Comparison of ENCODE assay signal across 19 cellular contexts in genomic region chr2:132979339-132980093, GRCh38.
A peak's percentile ranks its signal among the peaks of the same experiment; 100 is the strongest.
DNase-seq lines count a peak whose midpoint lies in the region; ATAC-seq, FAIRE-seq and TF ChIP-seq lines count a peak whose summit lies in the region.
"Had no signal": no experiment of that assay in that cellular context is flagged by ENCODE, and none has a peak within 500 bp of the region (broad histone marks: within the 10 kb centered on the region; RNA-seq: fewer than 3 reads in every experiment).

No MANE protein-coding gene starts in this region.

- TF ChIP-seq EP300 in GM12878 (IDR thresholded peaks at IDR 0.05; ENCODE audit: borderline replicate concordance in 1 of 2, control insufficient read depth in 1 of 2, low read depth in 2 of 2, low read length in 2 of 2) = no peak

- no peak overlapping the region for H2AFZ ChIP-seq in GM12878 (ENCODE audit: control insufficient read depth, low read depth, low read length)

- no peaks in the 10 kb centered on the region for H4K20me1 ChIP-seq in GM12878 (ENCODE audit: control insufficient read depth, insufficient read depth)

- SMC1A ChIA-PET in GM12878 (lab: Charles Lee; ENCODE audit: uncharacterized antibody, unreplicated experiment) = interaction anchor here (0.6 to 17.3 kb wide), 18 partner anchors 11 to 207 kb away, joined by 3 to 211 read pairs (median 8); no protein-coding TSS in a partner anchor

- RAD21 ChIA-PET in GM12878 (lab: Charles Lee; ENCODE audit: unreplicated experiment) = interaction anchor here (0.6 to 4.6 kb wide), 10 partner anchors 11 to 844 kb away, joined by 3 to 36 read pairs (median 6); no protein-coding TSS in a partner anchor

- intact Hi-C loops in GM12878 (cut with micrococcal nuclease; ENCODE audit: unreplicated experiment) = loop anchor here (2.0 kb wide), 1 partner anchor 79 kb away; no protein-coding TSS in a partner anchor

- no peak for FAIRE-seq in GM12878 (lab: Jason Lieb, UNC)

- H3K79me2 ChIP-seq in GM12878 (ENCODE audit: control insufficient read depth, insufficient read depth, low read length) = no peaks in the 10 kb centered on the region

- in situ Hi-C loops in GM12878 (cut with MboI) = no loop called here
- in situ Hi-C loops in GM13977 (cut with MboI; ENCODE audit: low pct_unique_long_range_greater_than_20kb, low sequenced_read_pairs, unreplicated experiment) = no loop called here

- DNase-seq in GM12878 (ENCODE audit: low read depth, low spot score) = no peak
- no peak for DNase-seq in cerebellar cortex (ENCODE audit: low spot score)
- DNase-seq in NCI-H146 treated with DMSO at 0.1 percent for 48 hours (lab: John Stamatoyannopoulos, UW; ENCODE audit: unreplicated experiment) = no peak
- no peak for DNase-seq in GM13977 (ENCODE audit: low spot score)
- no peak for DNase-seq in SKM-1 treated with dmso at 0.1 percent for 144 hours (lab: John Stamatoyannopoulos, UW; ENCODE audit: unreplicated experiment)
- DNase-seq: activated naive CD8-positive, alpha-beta T cell treated with anti-CD3 and anti-CD28 coated beads, Interleukin-2, amount 50 U/mL, for 24 hours; activated T-cell treated with anti-CD3 and anti-CD28 coated beads, Interleukin-2, amount 50 U/mL, for 48 hours; BE2C; DMS53; foreskin fibroblast; lower lobe of right lung; NCI-H1694; NCI-H446; SIG-M5 had no signal

- no peaks in the 10 kb centered on the region for H3K4me1 ChIP-seq in GM12878 (ENCODE audit: control insufficient read depth, insufficient read depth, low read length)
- H3K4me1 ChIP-seq: BE2C, lower lobe of right lung had no signal

- peak; percentile 71 for ATAC-seq in GM18870 (IDR thresholded peaks at IDR 0.05; ENCODE audit: unreplicated experiment)
- ATAC-seq in GM21381 (IDR thresholded peaks at IDR 0.05; ENCODE audit: unreplicated experiment) = peak; percentile 54
- peak; percentile 58 for ATAC-seq in HG03103 (IDR thresholded peaks at IDR 0.05; ENCODE audit: low read depth, unreplicated experiment)
- peak; percentile 86 for ATAC-seq in GM12878
- ATAC-seq: activated naive CD8-positive, alpha-beta T cell treated with anti-CD3 and anti-CD28 coated beads, Interleukin-2, amount 50 U/mL, for 24 hours; lower lobe of right lung; natural killer cell treated with Interleukin-12 subunit alpha and Interleukin-12 subunit beta and Interleukin-15 and Interleukin-18, amount 100 ng/mL, for 72 hours had no signal

- H3K36me3 ChIP-seq in GM12878 (ENCODE audit: control insufficient read depth in 2 of 2, insufficient read depth in 2 of 2, low read length in 1 of 2) = no peaks in the 10 kb centered on the region
- H3K36me3 ChIP-seq: BE2C, lower lobe of right lung had no signal

- CTCF ChIA-PET in GM12878 (lab: Yijun Ruan, JAX) = interaction anchor here (0.8 to 2.9 kb wide), 8 partner anchors 9 to 188 kb away, joined by 3 to 13 read pairs (median 3); no protein-coding TSS in a partner anchor

- no peaks in the 10 kb centered on the region for H3K9me3 ChIP-seq in GM12878 (replicated peaks; ENCODE audit: control insufficient read depth, insufficient read depth, low read length)
- H3K9me3 ChIP-seq: BE2C, lower lobe of right lung had no signal

- no peak overlapping the region for H3K4me3 ChIP-seq in GM12878
- H3K4me3 ChIP-seq: lower lobe of right lung had no signal

- WGBS in GM12878 (ENCODE audit: insufficient coverage, insufficient replicate concordance, low lambda C conversion rate, missing lambda C conversion rate) = 13% methylated on average over 4 of the region's 5 CpGs

- no peak for TF ChIP-seq POLR2A in GM12878 (IDR thresholded peaks at IDR 0.05; ENCODE audit: low read depth, low read length)

- POLR2A ChIA-PET in GM12878 (lab: Charles Lee) = interaction anchor here (0.6 to 2.0 kb wide), 7 partner anchors 12 to 544 kb away, joined by 3 to 10 read pairs (median 5); no protein-coding TSS in a partner anchor

- H3K4me2 ChIP-seq in GM12878 (ENCODE audit: control insufficient read depth, insufficient read depth) = no peak overlapping the region
- H3K4me2 ChIP-seq: KMS-11 had no signal

- H3K9ac ChIP-seq in GM12878 (ENCODE audit: control insufficient read depth, insufficient read depth, low read length) = no peak overlapping the region
- H3K9ac ChIP-seq: KMS-11 had no signal

- TF ChIP-seq CTCF in GM12878 (IDR thresholded peaks at IDR 0.05 in 2 of 3, conservative IDR thresholded peaks at IDR 0.05 in 1 of 3; ENCODE audit: control insufficient read depth in 2 of 3, extremely low read depth in 1 of 3, insufficient read depth in 1 of 3, low read depth in 3 of 3, low read length in 3 of 3) = no peak
- no peak for TF ChIP-seq CTCF in GM13977 (IDR thresholded peaks at IDR 0.05; ENCODE audit: extremely low read depth, insufficient read depth, missing control alignments)

- no peaks in the 10 kb centered on the region for H3K27me3 ChIP-seq in GM12878 (replicated peaks in 1 of 2; ENCODE audit: control insufficient read depth in 2 of 2, insufficient read depth in 2 of 2, low read length in 1 of 2)
- H3K27me3 ChIP-seq: BE2C had no signal

- BruUV-seq in GM12878 (replicated peaks; lab: Mats Ljungman, UMichigan) = no TSS peak

- no peak for TF ChIP-seq RAD21 in GM12878 (IDR thresholded peaks at IDR 0.05; ENCODE audit: insufficient read depth, low read depth, low read length)

- no peak overlapping the region for H3K27ac ChIP-seq in GM12878 (ENCODE audit: control insufficient read depth, insufficient read depth)
- H3K27ac ChIP-seq: KMS-11, lower lobe of right lung had no signal

TF ChIP-seq in GM12878, 131 proteins besides CTCF, POLR2A, EP300 and RAD21 (continues in another document):
- 0 out of 2 replicates have a peak, but pooled peaks have one; percentile 65 for TF ChIP-seq SMARCA5 (IDR thresholded peaks at IDR 0.05)
- peak; percentile 39 for TF ChIP-seq SMAD1 (IDR thresholded peaks at IDR 0.05; ENCODE audit: low read depth, partially characterized antibody)
- peak; percentile 87 for TF ChIP-seq ZNF687 (IDR thresholded peaks at IDR 0.05)
- TF ChIP-seq RFX5 (IDR thresholded peaks at IDR 0.05; ENCODE audit: low read depth, low read length) = no peak
- 0 out of 2 replicates have a peak, but pooled peaks have one; percentile 50 for TF ChIP-seq NBN (IDR thresholded peaks at IDR 0.05)
- TF ChIP-seq USF1 (IDR thresholded peaks at IDR 0.05; ENCODE audit: borderline replicate concordance, extremely low read length, insufficient read depth, low read depth, low read length) = no peak
- peak; percentile 74 for TF ChIP-seq ATF7 (IDR thresholded peaks at IDR 0.05; ENCODE audit: low read depth)
- no peak for TF ChIP-seq NKRF (conservative IDR thresholded peaks at IDR 0.05)
